Comparison of ENCODE assay signal across 1 cellular context in genomic region chr10:131184503-131184902, GRCh38.
TF ChIP-seq lines count a peak whose summit lies in the region.

No MANE protein-coding gene starts in this region.

TF ChIP-seq in H1, 55 proteins besides CTCF, POLR2A, EP300 and RAD21 (continued from another document):
- TF ChIP-seq CHD7 (IDR thresholded peaks at IDR 0.05; ENCODE audit: insufficient replicate concordance, low read length) (no peak), CBX5 (IDR thresholded peaks at IDR 0.05; ENCODE audit: low read depth, low read length) (no peak), CTBP2 (IDR thresholded peaks at IDR 0.05; ENCODE audit: borderline replicate concordance, insufficient read depth, insufficient read length, low read length) (no peak), SAP30 (IDR thresholded peaks at IDR 0.05; ENCODE audit: insufficient read depth, insufficient replicate concordance, low read length) (no peak), USF2 (IDR thresholded peaks at IDR 0.05; ENCODE audit: low read length) (no peak), NANOG (IDR thresholded peaks at IDR 0.05; ENCODE audit: insufficient read depth, low read depth, low read length, poor library complexity, severe bottlenecking) (no peak), JUN (IDR thresholded peaks at IDR 0.05; ENCODE audit: low read depth, low read length) (no peak), GTF2F1 (IDR thresholded peaks at IDR 0.05; ENCODE audit: borderline replicate concordance, low read depth, low read length) (no peak), YY1 (IDR thresholded peaks at IDR 0.05; ENCODE audit: low read depth, low read length) (no peak), RFX5 (IDR thresholded peaks at IDR 0.05; ENCODE audit: borderline replicate concordance, low read depth, low read length) (no peak), PHF8 (conservative IDR thresholded peaks at IDR 0.05; ENCODE audit: low read depth, low read length) (no peak), CBX8 (IDR thresholded peaks at IDR 0.05; ENCODE audit: borderline replicate concordance, low read depth, low read length) (no peak), CHD1 (IDR thresholded peaks at IDR 0.05; ENCODE audit: low read depth, low read length) (no peak), CHD2 (IDR thresholded peaks at IDR 0.05; ENCODE audit: low read length) (no peak)
